In the genomic region with DNA sequence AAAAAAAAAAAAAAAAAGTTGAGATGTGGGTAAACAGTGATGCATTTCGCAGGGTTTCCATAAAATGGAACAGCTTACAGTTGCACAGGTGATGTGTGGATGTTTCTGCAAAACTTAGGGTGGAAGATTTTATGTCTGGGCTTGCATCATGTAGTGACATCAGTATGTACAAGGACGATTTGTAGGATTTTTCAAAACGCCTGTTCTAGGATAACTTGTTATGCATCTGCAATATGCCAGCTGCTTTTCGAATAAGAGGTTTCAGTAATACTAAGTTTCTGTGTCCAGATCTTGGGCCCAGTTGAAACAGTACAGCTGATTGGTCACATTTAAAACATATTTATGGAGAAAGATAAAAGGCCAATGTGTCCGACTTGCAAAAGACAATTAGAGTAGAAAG, we compare ENCODE assay signal across 8 cellular contexts. TPM values are rescaled to one million over a fixed set of nuclear protein-coding genes. Genes with fewer than 3 reads are reported as not detected.
DNase-seq lines count a peak whose midpoint lies in the region; ATAC-seq and TF ChIP-seq lines count a peak whose summit lies in the region.

No MANE protein-coding gene starts in this region.

- peak overlapping the region; percentile 89 for H3K9ac ChIP-seq in HUES64 (ENCODE audit: low read depth, low read length)

- H3K4me1 Mint-ChIP-seq in type B pancreatic cell (ENCODE audit: unreplicated experiment), result peaks cover 24% of the 10 kb centered on the region

- no peaks in the 10 kb centered on the region for H3K36me3 ChIP-seq in HUES64 (ENCODE audit: insufficient read depth, low read length)
- no peaks in the 10 kb centered on the region for H3K36me3 ChIP-seq in adrenal gland (replicated peaks in 1 of 2)

- no peak overlapping the region for H3K27ac ChIP-seq in HUES64 (ENCODE audit: low read depth, low read length)
- H3K27ac ChIP-seq in adrenal gland, result peak overlapping the region in 3 of 5 donors; percentile 24 to 96 (median 95)

- H3K9me3 Mint-ChIP-seq in type B pancreatic cell, result no peaks in the 10 kb centered on the region

- H3K27me3 ChIP-seq in HUES64 (ENCODE audit: insufficient read depth, low read length), result no peaks in the 10 kb centered on the region
- no peaks in the 10 kb centered on the region for H3K27me3 ChIP-seq in adrenal gland

- H3K9me3 ChIP-seq in HUES64 (ENCODE audit: insufficient read depth, low read depth, low read length) (no peaks in the 10 kb centered on the region), adrenal gland (replicated peaks in 1 of 3) (no peaks in the 10 kb centered on the region)

- in situ Hi-C loops in Caki2 (cut with HindIII; ENCODE audit: low pct_unique_long_range_greater_than_20kb, low sequenced_read_pairs), result no loop called here

- H3K4me1 ChIP-seq in HUES64 (ENCODE audit: insufficient read depth, low read length) (peaks cover 37% of the 10 kb centered on the region), adrenal gland (replicated peaks in 1 of 2) (peaks cover 12 to 34% of the 10 kb centered on the region in 2 donors)

- intact Hi-C loops in adrenal gland (cut with DNase I), result no loop called here

- H3K4me3 ChIP-seq in HUES64 (ENCODE audit: low read length), result peak overlapping the region; percentile 95
- H3K4me3 ChIP-seq in adrenal gland, result peak overlapping the region in 2 of 4 donors; percentile 85 to 96

- H3K4me3 Mint-ChIP-seq in type B pancreatic cell, result peak overlapping the region; percentile 86

- peak overlapping the region; percentile 69 for H3K27ac Mint-ChIP-seq in type B pancreatic cell

- TF ChIP-seq CTCF in adrenal gland (IDR thresholded peaks at IDR 0.05) (no peak), type B pancreatic cell (conservative IDR thresholded peaks at IDR 0.05) (no peak)

- H3K27me3 Mint-ChIP-seq in type B pancreatic cell, result no peaks in the 10 kb centered on the region

- peak; percentile 19 for DNase-seq in Caki2 (ENCODE audit: low read depth)
- DNase-seq in adrenal gland, result no peak
- DNase-seq in kidney tubule cell (ENCODE audit: low spot score), result peak; percentile 30
- DNase-seq in type B pancreatic cell (ENCODE audit: extremely low spot score, unreplicated experiment), result no peak
- DNase-seq in GM19240 (ENCODE audit: insufficient read length, low spot score), result no peak

- peaks cover 4% of the 10 kb centered on the region for H3K36me3 Mint-ChIP-seq in type B pancreatic cell

- ATAC-seq in GM19023 (IDR thresholded peaks at IDR 0.05; ENCODE audit: unreplicated experiment) (no peak), GM19324 (IDR thresholded peaks at IDR 0.05; ENCODE audit: low FRiP score, unreplicated experiment) (no peak)

- WGBS in HUES64, result 6% methylated on average over 5 of the region's 5 CpGs
- whole genome bisulfite sequencing in adrenal gland, 4 donors, result 5 to 8% (median 6%) methylated on average over 5 of the region's 5 CpGs

- peak in 1 of 2 donors; percentile 33 for TF ChIP-seq POLR2A in adrenal gland (IDR thresholded peaks at IDR 0.05)

RNA-seq across cellular contexts. Expression of a gene that starts 1.2 kb away (rescaled TPM):
- 6.4 and 11.3 TPM in 2 replicates for total RNA-seq in Caki2 (2014; rRNA removed; shearing (Covaris generic); ENCODE audit: low replicate concordance)
- polyA plus RNA-seq in HUES64 (2013, experiment 1 of 2), result 31.4 TPM
- polyA plus RNA-seq in HUES64 (2013, experiment 2 of 2), result 26.8 TPM
- 10 to 100 TPM; 28.8 to 53.3 (median 41.1) TPM for total RNA-seq in adrenal gland
- polyA plus RNA-seq in adrenal gland, result 10 to 100 TPM in 1 of 3 donors, 1 to 10 TPM in 2; 5.2 to 18.9 (median 5.4) TPM
- 31.7 and 37.4 TPM in 2 replicates for total RNA-seq in type B pancreatic cell (ENCODE audit: low replicate concordance)

Comparison
In these comparisons a context has a peak if more than half of its experiments do, and no peak if none do; other contexts are left out.
1. DNase-seq: peak in Caki2 (single experiment) and kidney tubule cell (single experiment); none in adrenal gland (0 of 7), type B pancreatic cell (single experiment) and GM19240 (single experiment).